1 cellular context compared by ENCODE assay signal in genomic region chr18:7904529-7904928, GRCh38.
TF ChIP-seq lines count a peak whose summit lies in the region.

No MANE protein-coding gene starts in this region.

TF ChIP-seq in IMR-90, 13 proteins besides CTCF, POLR2A, EP300 and RAD21 (continued from another document):
- TF ChIP-seq, protein P1, sequence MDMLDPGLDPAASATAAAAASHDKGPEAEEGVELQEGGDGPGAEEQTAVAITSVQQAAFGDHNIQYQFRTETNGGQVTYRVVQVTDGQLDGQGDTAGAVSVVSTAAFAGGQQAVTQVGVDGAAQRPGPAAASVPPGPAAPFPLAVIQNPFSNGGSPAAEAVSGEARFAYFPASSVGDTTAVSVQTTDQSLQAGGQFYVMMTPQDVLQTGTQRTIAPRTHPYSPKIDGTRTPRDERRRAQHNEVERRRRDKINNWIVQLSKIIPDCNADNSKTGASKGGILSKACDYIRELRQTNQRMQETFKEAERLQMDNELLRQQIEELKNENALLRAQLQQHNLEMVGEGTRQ (IDR thresholded peaks at IDR 0.05; ENCODE audit: low read depth, low read length) = no peak
- no peak for TF ChIP-seq RCOR1 (IDR thresholded peaks at IDR 0.05; ENCODE audit: insufficient replicate concordance, low read length)
- no peak for TF ChIP-seq RFX5 (IDR thresholded peaks at IDR 0.05; ENCODE audit: low read depth, low read length)
- TF ChIP-seq MXI1 (IDR thresholded peaks at IDR 0.05; ENCODE audit: borderline replicate concordance, low read depth, low read length) = no peak
- TF ChIP-seq SMC3 (IDR thresholded peaks at IDR 0.05; ENCODE audit: low read depth, low read length) = 0 out of 2 replicates have a peak, but pooled peaks have one; percentile 3
- no peak for TF ChIP-seq CHD1 (IDR thresholded peaks at IDR 0.05; ENCODE audit: low read depth, low read length)
- TF ChIP-seq MAFK (IDR thresholded peaks at IDR 0.05; ENCODE audit: low read depth, low read length) = peak; percentile 23; the same call in 1 of the 2 replicates
- no peak for TF ChIP-seq MAZ (IDR thresholded peaks at IDR 0.05; ENCODE audit: borderline replicate concordance, low read depth, low read length)
- peak; percentile 46; the same call in 1 of the 2 replicates for TF ChIP-seq CEBPB (IDR thresholded peaks at IDR 0.05; ENCODE audit: low read depth, low read length)
- TF ChIP-seq FOS (IDR thresholded peaks at IDR 0.05; ENCODE audit: low read depth, low read length) = peak; percentile 94
- TF ChIP-seq BHLHE40 (IDR thresholded peaks at IDR 0.05; ENCODE audit: low read depth, low read length) = 0 out of 2 replicates have a peak, but pooled peaks have one; percentile 31
